Comparison of ENCODE assay signal across 9 cellular contexts in genomic region chr9:127418037-127418471, GRCh38. TPM values are rescaled to one million over a fixed set of nuclear protein-coding genes. Genes with fewer than 3 reads are reported as not detected.
DNase-seq lines count a peak whose midpoint lies in the region; ATAC-seq and TF ChIP-seq lines count a peak whose summit lies in the region.
"Had no signal": no experiment of that assay in that cellular context is flagged by ENCODE, and none has a peak within 500 bp of the region (broad histone marks: within the 10 kb centered on the region; RNA-seq: fewer than 3 reads in every experiment).

No MANE protein-coding gene starts in this region.

- 67 to 72% methylated on average over 8 to 12 of the region's 12 CpGs for WGBS in endodermal cell (ENCODE audit: insufficient coverage in 1 of 2, insufficient read length in 1 of 2), 2 experiments
- 77 to 82% methylated on average over 12 of the region's 12 CpGs for WGBS in sigmoid colon, 2 donors

- H3K27me3 ChIP-seq in right atrium auricular region = no peaks in the 10 kb centered on the region
- no peaks in the 10 kb centered on the region for H3K27me3 ChIP-seq in endodermal cell (ENCODE audit: control insufficient read depth, insufficient read depth, low read length, poor library complexity, severe bottlenecking)
- no peaks in the 10 kb centered on the region for H3K27me3 ChIP-seq in sigmoid colon

- TF ChIP-seq POLR2A in sigmoid colon (IDR thresholded peaks at IDR 0.05) = no peak

- no peak overlapping the region for H3K9ac ChIP-seq in endodermal cell (ENCODE audit: extremely low read depth, low read length, poor library complexity, severe bottlenecking)
- H3K9ac ChIP-seq: parathyroid adenoma had no signal

- H3K4me3 ChIP-seq in right atrium auricular region (no peak overlapping the region), endodermal cell (ENCODE audit: low read length) (no peak overlapping the region), sigmoid colon (no peak overlapping the region)

- H3K4me1 Mint-ChIP-seq in T-cell (peaks cover 6 to 9% (median 6%) of the 10 kb centered on the region in 3 donors), endodermal cell (peaks cover 11% of the 10 kb centered on the region)

- peak in 1 of 2 donors; percentile 32 for TF ChIP-seq CTCF in right atrium auricular region (IDR thresholded peaks at IDR 0.05)
- peak; percentile 75 for TF ChIP-seq CTCF in endodermal cell (conservative IDR thresholded peaks at IDR 0.05)
- TF ChIP-seq CTCF in sigmoid colon (IDR thresholded peaks at IDR 0.05) = no peak

- ATAC-seq in Right ventricle myocardium inferior (peak; percentile 21), T-cell (replicated peaks in 1 of 4) (peak; percentile 48 to 76 (median 57)), GM21381 (IDR thresholded peaks at IDR 0.05; ENCODE audit: unreplicated experiment) (no peak), GM19452 (IDR thresholded peaks at IDR 0.05; ENCODE audit: unreplicated experiment) (no peak)

- POLR2A ChIA-PET in T-cell (lab: Charles Lee) = interaction anchor here in 1 of 2 donors (0.6 kb wide), 1 partner anchor 253 kb away, joined by 6 read pairs; no protein-coding TSS in a partner anchor

- DNase-seq in Right ventricle myocardium inferior (ENCODE audit: missing footprints) (no peak), right atrium auricular region (ENCODE audit: low spot score) (no peak), T-cell (peak in 23 of 34 experiments; percentile 15 to 58 (median 36)), endodermal cell (peak; percentile 93), sigmoid colon (no peak), AG08396 (ENCODE audit: low spot score) (no peak)

- H3K4me1 ChIP-seq in right atrium auricular region = peaks cover 0 to 11% of the 10 kb centered on the region in 2 donors
- H3K4me1 ChIP-seq in endodermal cell (ENCODE audit: control insufficient read depth, insufficient read depth, low read length) = peaks cover 6% of the 10 kb centered on the region
- H3K4me1 ChIP-seq in sigmoid colon = peaks cover 0 to 76% (median 57%) of the 10 kb centered on the region in 4 donors
- H3K4me1 ChIP-seq: parathyroid adenoma had no signal

- H3K36me3 ChIP-seq in right atrium auricular region = no peaks in the 10 kb centered on the region
- H3K36me3 ChIP-seq in endodermal cell (ENCODE audit: control insufficient read depth, insufficient read depth, low read length) = no peaks in the 10 kb centered on the region
- H3K36me3 ChIP-seq in sigmoid colon = no peaks in the 10 kb centered on the region

- no peaks in the 10 kb centered on the region for H3K9me3 ChIP-seq in right atrium auricular region
- no peaks in the 10 kb centered on the region for H3K9me3 ChIP-seq in endodermal cell (ENCODE audit: control insufficient read depth, low read length)
- H3K9me3 ChIP-seq in sigmoid colon = no peaks in the 10 kb centered on the region

- H3K27ac Mint-ChIP-seq in T-cell (no peak overlapping the region), endodermal cell (no peak overlapping the region)

- CTCF ChIA-PET in T-cell (lab: Charles Lee) = no interaction called here

- H3K27me3 Mint-ChIP-seq in T-cell (peaks cover 16 to 27% of the 10 kb centered on the region in 2 donors), endodermal cell (ENCODE audit: insufficient read depth) (no peaks in the 10 kb centered on the region)

- no peak overlapping the region for H3K4me3 Mint-ChIP-seq in T-cell
- no peak overlapping the region for H3K4me3 Mint-ChIP-seq in endodermal cell

- H3K9me3 Mint-ChIP-seq in T-cell = no peaks in the 10 kb centered on the region
- no peaks in the 10 kb centered on the region for H3K9me3 Mint-ChIP-seq in endodermal cell

- H3K36me3 Mint-ChIP-seq in T-cell (no peaks in the 10 kb centered on the region), endodermal cell (ENCODE audit: low read depth) (peaks cover 7% of the 10 kb centered on the region)

- TF ChIP-seq EP300 in sigmoid colon (IDR thresholded peaks at IDR 0.05) = no peak

- intact Hi-C loops in Right ventricle myocardium inferior (cut with DNase I) (no loop called here), sigmoid colon (cut with DNase I) (no loop called here)

- no peak overlapping the region for H3K27ac ChIP-seq in right atrium auricular region
- no peak overlapping the region for H3K27ac ChIP-seq in endodermal cell (ENCODE audit: low read depth, low read length)
- H3K27ac ChIP-seq in sigmoid colon = peak overlapping the region in 3 of 4 donors; percentile 82 to 86 (median 82)
- H3K27ac ChIP-seq: parathyroid adenoma had no signal

RNA-seq across cellular contexts. Expression of gene ZNF79, which starts 6.1 kb away (rescaled TPM):
- total RNA-seq in Right ventricle myocardium inferior (6.1 TPM), right atrium auricular region (1 to 10 TPM; 5.7 TPM), T-cell (10 to 100 TPM in 3 of 5 donors, 1 to 10 TPM in 2; 7.2 to 20.2 (median 17.3) TPM), endodermal cell (1 to 10 TPM; 7.4 to 9.1 TPM), sigmoid colon (10 to 100 TPM; 10.9 to 14.6 (median 13.9) TPM)
- 8.0 TPM for polyA plus RNA-seq in endodermal cell (2013, experiment 1 of 2)
- polyA plus RNA-seq in endodermal cell (2013, experiment 2 of 2) = 7.7 TPM
- polyA plus RNA-seq in sigmoid colon = 1 to 10 TPM in 2 of 3 donors, under 1 TPM in 1; 0.60 to 3.5 (median 2.3) TPM

RNA-seq across cellular contexts. Expression of gene SLC2A8, which starts 21.1 kb away (rescaled TPM):
- 15.0 TPM for total RNA-seq in Right ventricle myocardium inferior
- total RNA-seq in right atrium auricular region = 10 to 100 TPM; 19.2 to 19.8 TPM
- 1 to 10 TPM; 1.4 to 6.2 (median 2.6) TPM for total RNA-seq in T-cell
- total RNA-seq in endodermal cell = 10 to 100 TPM; 33.6 to 40.3 TPM
- 21.9 TPM for polyA plus RNA-seq in endodermal cell (2013, experiment 1 of 2)
- 22.1 TPM for polyA plus RNA-seq in endodermal cell (2013, experiment 2 of 2)
- 10 to 100 TPM; 45.1 to 68.7 (median 64.4) TPM for total RNA-seq in sigmoid colon
- 10 to 100 TPM in 2 of 3 donors, 1 to 10 TPM in 1; 7.2 to 19.3 (median 11.8) TPM for polyA plus RNA-seq in sigmoid colon

RNA-seq across cellular contexts. Expression of gene RPL12, which starts 33.2 kb away (rescaled TPM):
- 775 TPM for total RNA-seq in Right ventricle myocardium inferior
- total RNA-seq in right atrium auricular region = 1,000 to 10,000 TPM in 1 of 2 donors, 100 to 1,000 TPM in 1; 623 to 1,266 TPM
- total RNA-seq in T-cell = 1,000 to 10,000 TPM; 1,494 to 1,979 (median 1,776) TPM
- 1,000 to 10,000 TPM; 1,241 to 1,436 TPM for total RNA-seq in endodermal cell
- polyA plus RNA-seq in endodermal cell (2013, experiment 1 of 2) = 1,289 TPM
- 1,216 TPM for polyA plus RNA-seq in endodermal cell (2013, experiment 2 of 2)
- 1,000 to 10,000 TPM; 2,502 to 5,061 (median 3,494) TPM for total RNA-seq in sigmoid colon
- 1,000 to 10,000 TPM; 2,492 to 4,552 (median 2,965) TPM for polyA plus RNA-seq in sigmoid colon

RNA-seq across cellular contexts. Expression of gene LRSAM1, which starts 33.3 kb away (rescaled TPM):
- total RNA-seq in Right ventricle myocardium inferior = 52.0 TPM
- total RNA-seq in right atrium auricular region = 10 to 100 TPM; 12.0 to 23.1 TPM
- total RNA-seq in T-cell = 10 to 100 TPM; 17.9 to 30.3 (median 25.1) TPM
- total RNA-seq in endodermal cell = 10 to 100 TPM; 18.4 to 19.8 TPM
- polyA plus RNA-seq in endodermal cell (2013, experiment 1 of 2) = 18.1 TPM
- 17.8 TPM for polyA plus RNA-seq in endodermal cell (2013, experiment 2 of 2)
- 10 to 100 TPM; 17.9 to 54.0 (median 30.2) TPM for total RNA-seq in sigmoid colon
- 10 to 100 TPM in 1 of 3 donors, 1 to 10 TPM in 2; 6.9 to 17.4 (median 7.2) TPM for polyA plus RNA-seq in sigmoid colon

Comparison
In these comparisons a context has a peak if more than half of its experiments do, and no peak if none do; other contexts are left out.
1. ATAC-seq: peak in Right ventricle myocardium inferior (single experiment) and T-cell (4 of 4); none in GM21381 (single experiment) and GM19452 (single experiment).
2. DNase-seq: peak in T-cell (23 of 34) and endodermal cell (single experiment); none in Right ventricle myocardium inferior (single experiment), right atrium auricular region (single experiment), sigmoid colon (single experiment) and AG08396 (single experiment).
3. H3K27ac ChIP-seq: peak in sigmoid colon (3 of 4); none in right atrium auricular region (0 of 2) and endodermal cell (single experiment).